ENCODE assay signal across 1 cellular context in the genomic region with DNA sequence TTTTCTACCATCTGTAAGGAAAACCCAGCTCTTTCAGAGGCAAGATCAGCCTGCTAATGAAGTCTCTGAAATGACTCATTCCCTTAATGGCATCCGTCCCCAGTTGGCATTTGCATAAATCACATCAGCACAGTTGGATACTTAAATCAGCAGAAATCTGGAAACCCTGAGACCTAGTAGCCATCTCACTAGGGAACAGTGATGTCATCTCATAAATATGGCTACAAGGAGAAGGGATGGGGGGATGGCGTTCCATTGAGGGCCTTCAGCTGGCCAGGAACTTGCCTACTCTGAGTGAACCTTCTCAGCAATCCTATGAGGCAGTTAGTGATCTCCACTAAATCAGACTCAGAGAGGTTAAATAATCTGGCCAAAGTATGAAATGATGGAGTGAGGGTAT.
A peak's percentile ranks its signal among the peaks of the same experiment; 100 is the strongest.
TF ChIP-seq lines count a peak whose summit lies in the region.

No MANE protein-coding gene starts in this region.

TF ChIP-seq in HEK293, 187 proteins besides CTCF, POLR2A, EP300 and RAD21 (continued from another document and continues in another):
- TF ChIP-seq, protein P1, sequence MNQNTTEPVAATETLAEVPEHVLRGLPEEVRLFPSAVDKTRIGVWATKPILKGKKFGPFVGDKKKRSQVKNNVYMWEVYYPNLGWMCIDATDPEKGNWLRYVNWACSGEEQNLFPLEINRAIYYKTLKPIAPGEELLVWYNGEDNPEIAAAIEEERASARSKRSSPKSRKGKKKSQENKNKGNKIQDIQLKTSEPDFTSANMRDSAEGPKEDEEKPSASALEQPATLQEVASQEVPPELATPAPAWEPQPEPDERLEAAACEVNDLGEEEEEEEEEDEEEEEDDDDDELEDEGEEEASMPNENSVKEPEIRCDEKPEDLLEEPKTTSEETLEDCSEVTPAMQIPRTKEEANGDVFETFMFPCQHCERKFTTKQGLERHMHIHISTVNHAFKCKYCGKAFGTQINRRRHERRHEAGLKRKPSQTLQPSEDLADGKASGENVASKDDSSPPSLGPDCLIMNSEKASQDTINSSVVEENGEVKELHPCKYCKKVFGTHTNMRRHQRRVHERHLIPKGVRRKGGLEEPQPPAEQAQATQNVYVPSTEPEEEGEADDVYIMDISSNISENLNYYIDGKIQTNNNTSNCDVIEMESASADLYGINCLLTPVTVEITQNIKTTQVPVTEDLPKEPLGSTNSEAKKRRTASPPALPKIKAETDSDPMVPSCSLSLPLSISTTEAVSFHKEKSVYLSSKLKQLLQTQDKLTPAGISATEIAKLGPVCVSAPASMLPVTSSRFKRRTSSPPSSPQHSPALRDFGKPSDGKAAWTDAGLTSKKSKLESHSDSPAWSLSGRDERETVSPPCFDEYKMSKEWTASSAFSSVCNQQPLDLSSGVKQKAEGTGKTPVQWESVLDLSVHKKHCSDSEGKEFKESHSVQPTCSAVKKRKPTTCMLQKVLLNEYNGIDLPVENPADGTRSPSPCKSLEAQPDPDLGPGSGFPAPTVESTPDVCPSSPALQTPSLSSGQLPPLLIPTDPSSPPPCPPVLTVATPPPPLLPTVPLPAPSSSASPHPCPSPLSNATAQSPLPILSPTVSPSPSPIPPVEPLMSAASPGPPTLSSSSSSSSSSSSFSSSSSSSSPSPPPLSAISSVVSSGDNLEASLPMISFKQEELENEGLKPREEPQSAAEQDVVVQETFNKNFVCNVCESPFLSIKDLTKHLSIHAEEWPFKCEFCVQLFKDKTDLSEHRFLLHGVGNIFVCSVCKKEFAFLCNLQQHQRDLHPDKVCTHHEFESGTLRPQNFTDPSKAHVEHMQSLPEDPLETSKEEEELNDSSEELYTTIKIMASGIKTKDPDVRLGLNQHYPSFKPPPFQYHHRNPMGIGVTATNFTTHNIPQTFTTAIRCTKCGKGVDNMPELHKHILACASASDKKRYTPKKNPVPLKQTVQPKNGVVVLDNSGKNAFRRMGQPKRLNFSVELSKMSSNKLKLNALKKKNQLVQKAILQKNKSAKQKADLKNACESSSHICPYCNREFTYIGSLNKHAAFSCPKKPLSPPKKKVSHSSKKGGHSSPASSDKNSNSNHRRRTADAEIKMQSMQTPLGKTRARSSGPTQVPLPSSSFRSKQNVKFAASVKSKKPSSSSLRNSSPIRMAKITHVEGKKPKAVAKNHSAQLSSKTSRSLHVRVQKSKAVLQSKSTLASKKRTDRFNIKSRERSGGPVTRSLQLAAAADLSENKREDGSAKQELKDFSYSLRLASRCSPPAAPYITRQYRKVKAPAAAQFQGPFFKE (tag by site-specific recombination; IDR thresholded peaks at IDR 0.05; ENCODE audit: borderline replicate concordance): no peak
- TF ChIP-seq ZNF561 (tag by site-specific recombination; IDR thresholded peaks at IDR 0.05; ENCODE audit: borderline replicate concordance): no peak
- peak; percentile 83 for TF ChIP-seq ZNF366 (tag by site-specific recombination; conservative IDR thresholded peaks at IDR 0.05)
- no peak for TF ChIP-seq SETDB1 (IDR thresholded peaks at IDR 0.05; ENCODE audit: insufficient read length, low read length)
- no peak for TF ChIP-seq ZNF175 (tag by site-specific recombination; IDR thresholded peaks at IDR 0.05)
- TF ChIP-seq ZNF558 (tag by site-specific recombination; IDR thresholded peaks at IDR 0.05): peak; percentile 66; the same call in 1 of the 2 replicates
- TF ChIP-seq, protein P2, sequence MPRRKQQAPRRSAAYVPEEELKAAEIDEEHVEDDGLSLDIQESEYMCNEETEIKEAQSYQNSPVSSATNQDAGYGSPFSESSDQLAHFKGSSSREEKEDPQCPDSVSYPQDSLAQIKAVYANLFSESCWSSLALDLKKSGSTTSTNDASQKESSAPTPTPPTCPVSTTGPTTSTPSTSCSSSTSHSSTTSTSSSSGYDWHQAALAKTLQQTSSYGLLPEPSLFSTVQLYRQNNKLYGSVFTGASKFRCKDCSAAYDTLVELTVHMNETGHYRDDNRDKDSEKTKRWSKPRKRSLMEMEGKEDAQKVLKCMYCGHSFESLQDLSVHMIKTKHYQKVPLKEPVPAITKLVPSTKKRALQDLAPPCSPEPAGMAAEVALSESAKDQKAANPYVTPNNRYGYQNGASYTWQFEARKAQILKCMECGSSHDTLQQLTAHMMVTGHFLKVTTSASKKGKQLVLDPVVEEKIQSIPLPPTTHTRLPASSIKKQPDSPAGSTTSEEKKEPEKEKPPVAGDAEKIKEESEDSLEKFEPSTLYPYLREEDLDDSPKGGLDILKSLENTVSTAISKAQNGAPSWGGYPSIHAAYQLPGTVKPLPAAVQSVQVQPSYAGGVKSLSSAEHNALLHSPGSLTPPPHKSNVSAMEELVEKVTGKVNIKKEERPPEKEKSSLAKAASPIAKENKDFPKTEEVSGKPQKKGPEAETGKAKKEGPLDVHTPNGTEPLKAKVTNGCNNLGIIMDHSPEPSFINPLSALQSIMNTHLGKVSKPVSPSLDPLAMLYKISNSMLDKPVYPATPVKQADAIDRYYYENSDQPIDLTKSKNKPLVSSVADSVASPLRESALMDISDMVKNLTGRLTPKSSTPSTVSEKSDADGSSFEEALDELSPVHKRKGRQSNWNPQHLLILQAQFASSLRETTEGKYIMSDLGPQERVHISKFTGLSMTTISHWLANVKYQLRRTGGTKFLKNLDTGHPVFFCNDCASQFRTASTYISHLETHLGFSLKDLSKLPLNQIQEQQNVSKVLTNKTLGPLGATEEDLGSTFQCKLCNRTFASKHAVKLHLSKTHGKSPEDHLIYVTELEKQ (tag by site-specific recombination; IDR thresholded peaks at IDR 0.05; ENCODE audit: borderline replicate concordance): peak; percentile 34; the same call in 1 of the 2 replicates
- no peak for TF ChIP-seq ZBTB8A (tag by site-specific recombination; IDR thresholded peaks at IDR 0.05)
- no peak for TF ChIP-seq ZNF48 (tag by site-specific recombination; IDR thresholded peaks at IDR 0.05)
- no peak for TF ChIP-seq ZNF510 (tag by site-specific recombination; IDR thresholded peaks at IDR 0.05; ENCODE audit: insufficient replicate concordance)
- no peak for TF ChIP-seq ZNF302 (tag by site-specific recombination; IDR thresholded peaks at IDR 0.05; ENCODE audit: low read depth)
- TF ChIP-seq, protein P3, sequence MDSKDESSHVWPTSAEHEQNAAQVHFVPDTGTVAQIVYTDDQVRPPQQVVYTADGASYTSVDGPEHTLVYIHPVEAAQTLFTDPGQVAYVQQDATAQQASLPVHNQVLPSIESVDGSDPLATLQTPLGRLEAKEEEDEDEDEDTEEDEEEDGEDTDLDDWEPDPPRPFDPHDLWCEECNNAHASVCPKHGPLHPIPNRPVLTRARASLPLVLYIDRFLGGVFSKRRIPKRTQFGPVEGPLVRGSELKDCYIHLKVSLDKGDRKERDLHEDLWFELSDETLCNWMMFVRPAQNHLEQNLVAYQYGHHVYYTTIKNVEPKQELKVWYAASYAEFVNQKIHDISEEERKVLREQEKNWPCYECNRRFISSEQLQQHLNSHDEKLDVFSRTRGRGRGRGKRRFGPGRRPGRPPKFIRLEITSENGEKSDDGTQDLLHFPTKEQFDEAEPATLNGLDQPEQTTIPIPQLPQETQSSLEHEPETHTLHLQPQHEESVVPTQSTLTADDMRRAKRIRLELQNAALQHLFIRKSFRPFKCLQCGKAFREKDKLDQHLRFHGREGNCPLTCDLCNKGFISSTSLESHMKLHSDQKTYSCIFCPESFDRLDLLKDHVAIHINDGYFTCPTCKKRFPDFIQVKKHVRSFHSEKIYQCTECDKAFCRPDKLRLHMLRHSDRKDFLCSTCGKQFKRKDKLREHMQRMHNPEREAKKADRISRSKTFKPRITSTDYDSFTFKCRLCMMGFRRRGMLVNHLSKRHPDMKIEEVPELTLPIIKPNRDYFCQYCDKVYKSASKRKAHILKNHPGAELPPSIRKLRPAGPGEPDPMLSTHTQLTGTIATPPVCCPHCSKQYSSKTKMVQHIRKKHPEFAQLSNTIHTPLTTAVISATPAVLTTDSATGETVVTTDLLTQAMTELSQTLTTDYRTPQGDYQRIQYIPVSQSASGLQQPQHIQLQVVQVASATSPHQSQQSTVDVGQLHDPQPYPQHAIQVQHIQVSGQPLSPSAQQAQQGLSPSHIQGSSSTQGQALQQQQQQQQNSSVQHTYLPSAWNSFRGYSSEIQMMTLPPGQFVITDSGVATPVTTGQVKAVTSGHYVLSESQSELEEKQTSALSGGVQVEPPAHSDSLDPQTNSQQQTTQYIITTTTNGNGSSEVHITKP (tag by site-specific recombination; IDR thresholded peaks at IDR 0.05): no peak
- TF ChIP-seq ZNF548 (tag by site-specific recombination; IDR thresholded peaks at IDR 0.05): no peak
- TF ChIP-seq SP2 (tag by site-specific recombination; IDR thresholded peaks at IDR 0.05): no peak
- no peak for TF ChIP-seq KLF16 (tag by site-specific recombination; IDR thresholded peaks at IDR 0.05)
- TF ChIP-seq, protein P4, sequence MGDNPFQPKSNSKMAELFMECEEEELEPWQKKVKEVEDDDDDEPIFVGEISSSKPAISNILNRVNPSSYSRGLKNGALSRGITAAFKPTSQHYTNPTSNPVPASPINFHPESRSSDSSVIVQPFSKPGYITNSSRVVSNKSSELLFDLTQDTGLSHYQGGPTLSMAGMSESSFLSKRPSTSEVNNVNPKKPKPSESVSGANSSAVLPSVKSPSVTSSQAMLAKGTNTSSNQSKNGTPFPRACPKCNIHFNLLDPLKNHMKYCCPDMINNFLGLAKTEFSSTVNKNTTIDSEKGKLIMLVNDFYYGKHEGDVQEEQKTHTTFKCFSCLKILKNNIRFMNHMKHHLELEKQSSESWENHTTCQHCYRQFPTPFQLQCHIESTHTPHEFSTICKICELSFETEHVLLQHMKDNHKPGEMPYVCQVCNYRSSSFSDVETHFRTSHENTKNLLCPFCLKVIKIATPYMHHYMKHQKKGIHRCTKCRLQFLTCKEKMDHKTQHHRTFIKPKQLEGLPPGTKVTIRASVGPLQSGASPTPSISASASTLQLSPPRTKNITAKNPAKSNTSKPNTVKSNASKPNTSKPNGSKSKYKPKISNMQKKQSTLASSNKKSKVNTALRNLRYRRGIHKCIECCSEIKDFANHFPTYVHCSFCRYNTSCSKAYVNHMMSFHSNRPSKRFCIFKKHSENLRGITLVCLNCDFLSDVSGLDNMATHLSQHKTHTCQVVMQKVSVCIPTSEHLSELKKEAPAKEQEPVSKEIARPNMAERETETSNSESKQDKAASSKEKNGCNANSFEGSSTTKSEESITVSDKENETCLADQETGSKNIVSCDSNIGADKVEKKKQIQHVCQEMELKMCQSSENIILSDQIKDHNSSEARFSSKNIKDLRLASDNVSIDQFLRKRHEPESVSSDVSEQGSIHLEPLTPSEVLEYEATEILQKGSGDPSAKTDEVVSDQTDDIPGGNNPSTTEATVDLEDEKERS (tag by site-specific recombination; IDR thresholded peaks at IDR 0.05): no peak
- no peak for TF ChIP-seq ZNF416 (tag by site-specific recombination; IDR thresholded peaks at IDR 0.05)
- no peak for TF ChIP-seq KLF1 (tag by site-specific recombination; IDR thresholded peaks at IDR 0.05)
- TF ChIP-seq, protein P5, sequence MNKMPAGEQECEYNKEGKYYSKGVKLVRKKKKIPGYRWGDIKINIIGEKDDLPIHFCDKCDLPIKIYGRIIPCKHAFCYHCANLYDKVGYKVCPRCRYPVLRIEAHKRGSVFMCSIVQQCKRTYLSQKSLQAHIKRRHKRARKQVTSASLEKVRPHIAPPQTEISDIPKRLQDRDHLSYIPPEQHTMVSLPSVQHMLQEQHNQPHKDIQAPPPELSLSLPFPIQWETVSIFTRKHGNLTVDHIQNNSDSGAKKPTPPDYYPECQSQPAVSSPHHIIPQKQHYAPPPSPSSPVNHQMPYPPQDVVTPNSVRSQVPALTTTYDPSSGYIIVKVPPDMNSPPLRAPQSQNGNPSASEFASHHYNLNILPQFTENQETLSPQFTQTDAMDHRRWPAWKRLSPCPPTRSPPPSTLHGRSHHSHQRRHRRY (tag by site-specific recombination; IDR thresholded peaks at IDR 0.05): no peak
- no peak for TF ChIP-seq ZNF837 (tag by site-specific recombination; IDR thresholded peaks at IDR 0.05)
- no peak for TF ChIP-seq ZNF76 (tag by site-specific recombination; IDR thresholded peaks at IDR 0.05; ENCODE audit: borderline replicate concordance, low read depth)
- no peak for TF ChIP-seq ZNF169 (tag by site-specific recombination; IDR thresholded peaks at IDR 0.05)
- TF ChIP-seq ZBTB20 (tag by site-specific recombination; IDR thresholded peaks at IDR 0.05): no peak
- TF ChIP-seq OVOL3 (tag by site-specific recombination; IDR thresholded peaks at IDR 0.05): no peak
- TF ChIP-seq ZNF621 (tag by site-specific recombination; IDR thresholded peaks at IDR 0.05): no peak
- TF ChIP-seq KLF10 (tag by site-specific recombination; IDR thresholded peaks at IDR 0.05): no peak
- TF ChIP-seq YY1 (tag by site-specific recombination; IDR thresholded peaks at IDR 0.05): no peak
- no peak for TF ChIP-seq ZNF768 (tag by site-specific recombination; IDR thresholded peaks at IDR 0.05)
- TF ChIP-seq GLI4 (tag by site-specific recombination; IDR thresholded peaks at IDR 0.05): no peak
- peak; percentile 46; the same call in 1 of the 2 replicates for TF ChIP-seq ZBTB17 (tag by site-specific recombination; IDR thresholded peaks at IDR 0.05)
- TF ChIP-seq ZNF239 (tag by site-specific recombination; IDR thresholded peaks at IDR 0.05): no peak
- TF ChIP-seq OSR2 (tag by site-specific recombination; IDR thresholded peaks at IDR 0.05): peak; percentile 75
- TF ChIP-seq TRIM28 (IDR thresholded peaks at IDR 0.05; ENCODE audit: borderline replicate concordance, low read length): peak; percentile 36; the same call in 1 of the 2 replicates
- TF ChIP-seq ZNF560 (tag by site-specific recombination; IDR thresholded peaks at IDR 0.05; ENCODE audit: borderline replicate concordance): no peak
- no peak for TF ChIP-seq ZNF112 (tag by site-specific recombination; IDR thresholded peaks at IDR 0.05)
- 0 out of 2 replicates have a peak, but pooled peaks have one; percentile 46 for TF ChIP-seq MEIS1 (CRISPR knock-in tag; IDR thresholded peaks at IDR 0.05; ENCODE audit: borderline replicate concordance)
- TF ChIP-seq ZNF549 (tag by site-specific recombination; IDR thresholded peaks at IDR 0.05): no peak
- no peak for TF ChIP-seq IKZF3 (tag by site-specific recombination; IDR thresholded peaks at IDR 0.05)
- TF ChIP-seq ZFP3 (tag by site-specific recombination; IDR thresholded peaks at IDR 0.05; ENCODE audit: low read depth): no peak
- TF ChIP-seq ZNF311 (tag by site-specific recombination; IDR thresholded peaks at IDR 0.05; ENCODE audit: borderline replicate concordance): no peak
- TF ChIP-seq ZNF473 (tag by site-specific recombination; IDR thresholded peaks at IDR 0.05): no peak
- no peak for TF ChIP-seq ZNF585B (tag by site-specific recombination; IDR thresholded peaks at IDR 0.05)
- TF ChIP-seq, protein P6, sequence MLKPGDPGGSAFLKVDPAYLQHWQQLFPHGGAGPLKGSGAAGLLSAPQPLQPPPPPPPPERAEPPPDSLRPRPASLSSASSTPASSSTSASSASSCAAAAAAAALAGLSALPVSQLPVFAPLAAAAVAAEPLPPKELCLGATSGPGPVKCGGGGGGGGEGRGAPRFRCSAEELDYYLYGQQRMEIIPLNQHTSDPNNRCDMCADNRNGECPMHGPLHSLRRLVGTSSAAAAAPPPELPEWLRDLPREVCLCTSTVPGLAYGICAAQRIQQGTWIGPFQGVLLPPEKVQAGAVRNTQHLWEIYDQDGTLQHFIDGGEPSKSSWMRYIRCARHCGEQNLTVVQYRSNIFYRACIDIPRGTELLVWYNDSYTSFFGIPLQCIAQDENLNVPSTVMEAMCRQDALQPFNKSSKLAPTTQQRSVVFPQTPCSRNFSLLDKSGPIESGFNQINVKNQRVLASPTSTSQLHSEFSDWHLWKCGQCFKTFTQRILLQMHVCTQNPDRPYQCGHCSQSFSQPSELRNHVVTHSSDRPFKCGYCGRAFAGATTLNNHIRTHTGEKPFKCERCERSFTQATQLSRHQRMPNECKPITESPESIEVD (tag by site-specific recombination; IDR thresholded peaks at IDR 0.05): no peak
- no peak for TF ChIP-seq ZNF521 (tag by site-specific recombination; IDR thresholded peaks at IDR 0.05)
- TF ChIP-seq WT1 (tag by site-specific recombination; IDR thresholded peaks at IDR 0.05): no peak
